Comparison of ENCODE assay signal across 20 cellular contexts in genomic region chr1:110535985-110536384, GRCh38. TPM values are rescaled to one million over a fixed set of nuclear protein-coding genes. Genes with fewer than 3 reads are reported as not detected.
DNase-seq lines count a peak whose midpoint lies in the region; ATAC-seq and TF ChIP-seq lines count a peak whose summit lies in the region.
"Had no signal": no experiment of that assay in that cellular context is flagged by ENCODE, and none has a peak within 500 bp of the region (broad histone marks: within the 10 kb centered on the region; RNA-seq: fewer than 3 reads in every experiment).

No MANE protein-coding gene starts in this region.

- no peaks in the 10 kb centered on the region for H3K9me3 ChIP-seq in CD8-positive, alpha-beta memory T cell (ENCODE audit: low read length)
- H3K9me3 ChIP-seq: SK-N-SH had no signal

- no peaks in the 10 kb centered on the region for H3K36me3 ChIP-seq in CD8-positive, alpha-beta memory T cell (ENCODE audit: insufficient read depth, low read length)

- TF ChIP-seq CTCF in glutamatergic neuron (IDR thresholded peaks at IDR 0.05; ENCODE audit: partially characterized antibody, unreplicated experiment), result no peak

- POLR2A ChIA-PET in CD8-positive, alpha-beta memory T cell (lab: Charles Lee), result no interaction called here

- H3K4me1 ChIP-seq in CD8-positive, alpha-beta memory T cell (ENCODE audit: insufficient read depth, low read length), result no peaks in the 10 kb centered on the region

- peaks cover 15% of the 10 kb centered on the region for H3K27me3 Mint-ChIP-seq in glutamatergic neuron (ENCODE audit: unreplicated experiment)
- peaks cover 0 to 24% of the 10 kb centered on the region in 2 donors for H3K27me3 Mint-ChIP-seq in CD8-positive, alpha-beta memory T cell

- ATAC-seq in sciatic nerve, result no peak
- no peak for ATAC-seq in GM18498 (IDR thresholded peaks at IDR 0.05; ENCODE audit: unreplicated experiment)
- ATAC-seq: CD8-positive, alpha-beta T cell; Panc1; Right ventricle myocardium inferior had no signal

- H3K36me3 Mint-ChIP-seq in glutamatergic neuron (ENCODE audit: unreplicated experiment), result no peaks in the 10 kb centered on the region
- H3K36me3 Mint-ChIP-seq in CD8-positive, alpha-beta memory T cell, result no peaks in the 10 kb centered on the region
- H3K36me3 Mint-ChIP-seq: CD8-positive, alpha-beta T cell had no signal

- H3K27ac Mint-ChIP-seq in glutamatergic neuron (ENCODE audit: unreplicated experiment), result no peak overlapping the region
- no peak overlapping the region for H3K27ac Mint-ChIP-seq in CD8-positive, alpha-beta memory T cell
- H3K27ac Mint-ChIP-seq: CD8-positive, alpha-beta T cell had no signal

- H3K4me3 ChIP-seq in CD8-positive, alpha-beta memory T cell (ENCODE audit: low read length), result no peak overlapping the region

- no peak overlapping the region for H3K27ac ChIP-seq in CD8-positive, alpha-beta memory T cell (ENCODE audit: low read depth, low read length)

- H3K9me3 Mint-ChIP-seq in glutamatergic neuron (ENCODE audit: unreplicated experiment), result peaks cover 18% of the 10 kb centered on the region
- H3K9me3 Mint-ChIP-seq in CD8-positive, alpha-beta memory T cell, result no peaks in the 10 kb centered on the region
- H3K9me3 Mint-ChIP-seq: CD8-positive, alpha-beta T cell had no signal

- peaks cover 27% of the 10 kb centered on the region for H3K4me1 Mint-ChIP-seq in glutamatergic neuron (ENCODE audit: low read depth, unreplicated experiment)
- no peaks in the 10 kb centered on the region for H3K4me1 Mint-ChIP-seq in CD8-positive, alpha-beta memory T cell
- H3K4me1 Mint-ChIP-seq: H9 had no signal

- CTCF ChIA-PET in CD8-positive, alpha-beta memory T cell (lab: Charles Lee), result interaction anchor here (1.0 to 1.4 kb wide), 2 partner anchors 12 to 84 kb away, joined by 3 read pairs; no protein-coding TSS in a partner anchor

- peak overlapping the region; percentile 23 for H3K4me3 Mint-ChIP-seq in glutamatergic neuron (ENCODE audit: unreplicated experiment)
- H3K4me3 Mint-ChIP-seq in CD8-positive, alpha-beta memory T cell, result no peak overlapping the region
- H3K4me3 Mint-ChIP-seq: CD8-positive, alpha-beta T cell; H9 had no signal

- DNase-seq in NCI-H1105 treated with DMSO at 0.1 percent for 48 hours (lab: John Stamatoyannopoulos, UW) (peak; percentile 4), NCI-H1105 (lab: John Stamatoyannopoulos, UW) (no peak), EH (ENCODE audit: low read depth) (peak; percentile 27), NCI-H2196 treated with DMSO at 0.1 percent for 48 hours (lab: John Stamatoyannopoulos, UW; ENCODE audit: unreplicated experiment) (peak; percentile 17), glutamatergic neuron (no peak), sciatic nerve (ENCODE audit: low spot score) (no peak)
- no peak for DNase-seq in CD8-positive, alpha-beta memory T cell
- DNase-seq: 8988T; CD8-positive, alpha-beta T cell; H9; NCI-H1436; NCI-H524; SK-N-SH; T-helper 1 cell had no signal

- intact Hi-C loops in sciatic nerve (cut with DNase I), result no loop called here

- no peaks in the 10 kb centered on the region for H3K27me3 ChIP-seq in CD8-positive, alpha-beta memory T cell (ENCODE audit: insufficient read depth, low read length, poor library complexity, severe bottlenecking)

RNA-seq across cellular contexts. Expression of gene KCNA10, which starts 17.0 kb away (rescaled TPM):
- not detected for total RNA-seq in glutamatergic neuron (ENCODE audit: unreplicated experiment)
- total RNA-seq in CD8-positive, alpha-beta memory T cell, result not detected
- polyA plus RNA-seq in CD8-positive, alpha-beta memory T cell, result not detected
- total RNA-seq in sciatic nerve, result not detected
- total RNA-seq: CD8-positive, alpha-beta T cell; H9; HT-29; LHCN-M2; Right ventricle myocardium inferior had no signal
- polyA plus RNA-seq: BJ, SK-N-SH had no signal

Comparison
In these comparisons a context has a peak if more than half of its experiments do, and no peak if none do; other contexts are left out.
1. DNase-seq: peak in NCI-H1105 treated with DMSO at 0.1 percent for 48 hours (single experiment), EH (single experiment) and NCI-H2196 treated with DMSO at 0.1 percent for 48 hours (single experiment); none in NCI-H1105 (single experiment), glutamatergic neuron (single experiment), CD8-positive, alpha-beta memory T cell (0 of 5) and sciatic nerve (single experiment).